ENCODE assay signal across 7 cellular contexts in genomic region chr12:643478-644292, GRCh38. TPM values are rescaled to one million over a fixed set of nuclear protein-coding genes. Genes with fewer than 3 reads are reported as not detected.
DNase-seq lines count a peak whose midpoint lies in the region; FAIRE-seq and TF ChIP-seq lines count a peak whose summit lies in the region.

No MANE protein-coding gene starts in this region.

- TF ChIP-seq CTCF in choroid plexus epithelial cell (conservative IDR thresholded peaks at IDR 0.05; ENCODE audit: low read depth, low read length) = no peak

- H3K4me3 ChIP-seq in choroid plexus epithelial cell (ENCODE audit: low read depth, low read length) (peak overlapping the region; percentile 46), mononuclear cell (ENCODE audit: low read length) (peak overlapping the region; percentile 63)

- peaks cover 68% of the 10 kb centered on the region for H3K4me1 ChIP-seq in mononuclear cell (ENCODE audit: insufficient read depth, low read length)

- DNase-seq in GM19239 (ENCODE audit: insufficient read length, low spot score) (no peak), MV-4-11 (lab: John Stamatoyannopoulos, UW) (peak; percentile 61), choroid plexus epithelial cell (ENCODE audit: low read depth) (no peak), NCI-H526 (lab: John Stamatoyannopoulos, UW) (no peak), NCI-H2171 (lab: John Stamatoyannopoulos, UW) (no peak)
- DNase-seq in activated CD8-positive, alpha-beta memory T cell treated with anti-CD3 and anti-CD28 coated beads for 24 hours = no peak

- H3K27me3 ChIP-seq in mononuclear cell (ENCODE audit: insufficient read depth, low read length) = no peaks in the 10 kb centered on the region

- no peaks in the 10 kb centered on the region for H3K9me3 ChIP-seq in mononuclear cell (ENCODE audit: low read depth, low read length)

- FAIRE-seq in GM19239 (lab: Jason Lieb, UNC) = peak; percentile 78

RNA-seq across cellular contexts. Expression of gene NINJ2, which starts 19.6 kb away (rescaled TPM):
- total RNA-seq in mononuclear cell = 8.4 TPM
